In the genomic region with DNA sequence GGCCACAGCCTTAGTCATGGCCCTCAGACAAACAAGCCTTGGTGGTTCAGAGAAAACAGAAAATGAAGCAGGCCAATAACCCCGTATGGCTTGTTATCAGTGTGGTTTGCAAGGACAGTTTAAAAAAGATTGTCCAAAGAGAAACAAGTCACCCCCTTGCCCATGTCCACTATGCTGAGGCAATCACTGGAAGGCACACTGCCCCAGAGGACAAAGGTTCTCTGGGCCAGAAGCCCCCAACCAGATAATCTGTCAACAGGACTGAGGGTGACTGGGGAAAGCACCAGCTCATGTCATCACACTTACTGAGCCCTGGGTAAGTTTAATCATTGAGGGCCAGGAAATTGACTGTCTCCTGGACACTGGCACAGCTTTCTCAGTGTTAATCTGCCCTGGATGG, we compare ENCODE assay signal across 1 cellular context.
TF ChIP-seq lines count a peak whose summit lies in the region.
"Not testable (repeated sequence)": the region's sequence is repeated elsewhere in the genome, so short reads cannot be mapped to it uniquely, and the experiment has no call there.

No MANE protein-coding gene starts in this region.

TF ChIP-seq in HepG2, 621 proteins besides CTCF, POLR2A, EP300 and RAD21 (continued from another document):
- TF ChIP-seq PITX1 (CRISPR knock-in tag; IDR thresholded peaks at IDR 0.05) (peak; percentile 32; the same call in 1 of the 2 replicates), SPEN (CRISPR knock-in tag; IDR thresholded peaks at IDR 0.05; ENCODE audit: low read depth) (0 out of 2 replicates have a peak, but pooled peaks have one; percentile 31), WIZ (CRISPR knock-in tag; IDR thresholded peaks at IDR 0.05) (peak; percentile 41; the same call in 1 of the 2 replicates), SALL1 (CRISPR knock-in tag; IDR thresholded peaks at IDR 0.05) (peak; percentile 71), LCORL (CRISPR knock-in tag; IDR thresholded peaks at IDR 0.05) (peak; percentile 64), ZBTB7A (CRISPR knock-in tag; IDR thresholded peaks at IDR 0.05) (peak; percentile 71; the same call in 1 of the 2 replicates), CEBPB (IDR thresholded peaks at IDR 0.05; ENCODE audit: borderline replicate concordance, low read depth, low read length) (peak; percentile 7; the same call in 1 of the 2 replicates)
- TF ChIP-seq, protein P1, sequence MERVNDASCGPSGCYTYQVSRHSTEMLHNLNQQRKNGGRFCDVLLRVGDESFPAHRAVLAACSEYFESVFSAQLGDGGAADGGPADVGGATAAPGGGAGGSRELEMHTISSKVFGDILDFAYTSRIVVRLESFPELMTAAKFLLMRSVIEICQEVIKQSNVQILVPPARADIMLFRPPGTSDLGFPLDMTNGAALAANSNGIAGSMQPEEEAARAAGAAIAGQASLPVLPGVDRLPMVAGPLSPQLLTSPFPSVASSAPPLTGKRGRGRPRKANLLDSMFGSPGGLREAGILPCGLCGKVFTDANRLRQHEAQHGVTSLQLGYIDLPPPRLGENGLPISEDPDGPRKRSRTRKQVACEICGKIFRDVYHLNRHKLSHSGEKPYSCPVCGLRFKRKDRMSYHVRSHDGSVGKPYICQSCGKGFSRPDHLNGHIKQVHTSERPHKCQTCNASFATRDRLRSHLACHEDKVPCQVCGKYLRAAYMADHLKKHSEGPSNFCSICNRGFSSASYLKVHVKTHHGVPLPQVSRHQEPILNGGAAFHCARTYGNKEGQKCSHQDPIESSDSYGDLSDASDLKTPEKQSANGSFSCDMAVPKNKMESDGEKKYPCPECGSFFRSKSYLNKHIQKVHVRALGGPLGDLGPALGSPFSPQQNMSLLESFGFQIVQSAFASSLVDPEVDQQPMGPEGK (CRISPR knock-in tag; IDR thresholded peaks at IDR 0.05), result peak; percentile 25; the same call in 1 of the 2 replicates
- TF ChIP-seq, protein P2, sequence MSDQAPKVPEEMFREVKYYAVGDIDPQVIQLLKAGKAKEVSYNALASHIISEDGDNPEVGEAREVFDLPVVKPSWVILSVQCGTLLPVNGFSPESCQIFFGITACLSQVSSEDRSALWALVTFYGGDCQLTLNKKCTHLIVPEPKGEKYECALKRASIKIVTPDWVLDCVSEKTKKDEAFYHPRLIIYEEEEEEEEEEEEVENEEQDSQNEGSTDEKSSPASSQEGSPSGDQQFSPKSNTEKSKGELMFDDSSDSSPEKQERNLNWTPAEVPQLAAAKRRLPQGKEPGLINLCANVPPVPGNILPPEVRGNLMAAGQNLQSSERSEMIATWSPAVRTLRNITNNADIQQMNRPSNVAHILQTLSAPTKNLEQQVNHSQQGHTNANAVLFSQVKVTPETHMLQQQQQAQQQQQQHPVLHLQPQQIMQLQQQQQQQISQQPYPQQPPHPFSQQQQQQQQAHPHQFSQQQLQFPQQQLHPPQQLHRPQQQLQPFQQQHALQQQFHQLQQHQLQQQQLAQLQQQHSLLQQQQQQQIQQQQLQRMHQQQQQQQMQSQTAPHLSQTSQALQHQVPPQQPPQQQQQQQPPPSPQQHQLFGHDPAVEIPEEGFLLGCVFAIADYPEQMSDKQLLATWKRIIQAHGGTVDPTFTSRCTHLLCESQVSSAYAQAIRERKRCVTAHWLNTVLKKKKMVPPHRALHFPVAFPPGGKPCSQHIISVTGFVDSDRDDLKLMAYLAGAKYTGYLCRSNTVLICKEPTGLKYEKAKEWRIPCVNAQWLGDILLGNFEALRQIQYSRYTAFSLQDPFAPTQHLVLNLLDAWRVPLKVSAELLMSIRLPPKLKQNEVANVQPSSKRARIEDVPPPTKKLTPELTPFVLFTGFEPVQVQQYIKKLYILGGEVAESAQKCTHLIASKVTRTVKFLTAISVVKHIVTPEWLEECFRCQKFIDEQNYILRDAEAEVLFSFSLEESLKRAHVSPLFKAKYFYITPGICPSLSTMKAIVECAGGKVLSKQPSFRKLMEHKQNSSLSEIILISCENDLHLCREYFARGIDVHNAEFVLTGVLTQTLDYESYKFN (CRISPR knock-in tag; conservative IDR thresholded peaks at IDR 0.05), result peak; percentile 60
- TF ChIP-seq LCORL (IDR thresholded peaks at IDR 0.05), result not testable (repeated sequence)
